Comparison of ENCODE assay signal across 35 cellular contexts in genomic region chr20:487655-488054, GRCh38.
"Had no signal": no experiment of that assay in that cellular context is flagged by ENCODE, and none has a peak within 500 bp of the region (broad histone marks: within the 10 kb centered on the region; RNA-seq: fewer than 3 reads in every experiment).

No MANE protein-coding gene starts in this region.

- H3K4me1 Mint-ChIP-seq: activated B cell treated with CpG ODN at 0.5 μM for 24 hours; activated T-helper 17 cell treated with anti-CD3 and anti-CD28 coated beads, Interleukin-2, amount 50 U/mL, for 72 hours; T-cell had no signal

- H3K27ac Mint-ChIP-seq: activated B cell treated with CpG ODN at 0.5 μM for 24 hours; activated CD4-positive, alpha-beta memory T cell treated with anti-CD3 and anti-CD28 coated beads for 36 hours; activated CD4-positive, alpha-beta T cell treated with anti-CD3 and anti-CD28 coated beads, Interleukin-2, amount 10 ng/mL, durations not matched to agents 24 days and 14 days; activated naive CD4-positive, alpha-beta T cell treated with anti-CD3 and anti-CD28 coated beads for 36 hours; activated naive CD8-positive, alpha-beta T cell treated with anti-CD3 and anti-CD28 coated beads for 36 hours; activated T-cell treated with anti-CD3 and anti-CD28 coated beads, Interleukin-2, amount 50 U/mL, for 72 hours; activated T-helper 1 cell treated with anti-CD3 and anti-CD28 coated beads, Interleukin-12 subunit alpha, Interleukin-12 subunit beta, Interleukin-2, Interleukin-4 antibody, amounts not matched to agents 30 ng/mL and 10 ng/mL and 1 ng/mL, durations not matched to agents 14 hours and 24 hours and 36 hours; activated T-helper 17 cell treated with anti-CD3 and anti-CD28 coated beads, Interleukin-2, amount 50 U/mL, for 72 hours; T-cell; T-helper 2 cell treated with Interferon-gamma antibody and Interleukin-4, amounts not matched to agents 5 μg/mL and 100 μg/mL, for 36 hours had no signal

- H3K27me3 Mint-ChIP-seq: activated B cell treated with CpG ODN at 0.5 μM for 24 hours; activated CD4-positive, alpha-beta memory T cell treated with anti-CD3 and anti-CD28 coated beads for 36 hours; activated CD4-positive, alpha-beta T cell treated with anti-CD3 and anti-CD28 coated beads, Interleukin-2, amount 10 ng/mL, durations not matched to agents 24 days and 14 days; activated CD8-positive, alpha-beta T cell treated with anti-CD3 and anti-CD28 coated beads for 36 hours; activated naive CD8-positive, alpha-beta T cell treated with anti-CD3 and anti-CD28 coated beads for 36 hours; activated T-helper 17 cell treated with anti-CD3 and anti-CD28 coated beads, Interleukin-2, amount 50 U/mL, for 72 hours; T-cell had no signal

- H3K4me1 ChIP-seq: adrenal gland, breast epithelium had no signal

- ATAC-seq: activated CD8-positive, alpha-beta T cell treated with anti-CD3 and anti-CD28 coated beads for 36 hours; activated naive CD4-positive, alpha-beta T cell treated with anti-CD3 and anti-CD28 coated beads, Interleukin-2, amount 50 U/mL, for 72 hours; activated T-cell treated with anti-CD3 and anti-CD28 coated beads, Interleukin-2, amount 50 U/mL, for 4 hours; activated T-cell treated with anti-CD3 and anti-CD28 coated beads, Interleukin-2, amount 50 U/mL, for 72 hours; activated T-helper 17 cell treated with anti-CD3 and anti-CD28 coated beads, Interleukin-2, amount 50 U/mL, for 72 hours; body of pancreas; T-cell had no signal

- H3K4me3 Mint-ChIP-seq: activated B cell treated with CpG ODN at 0.5 μM for 24 hours; activated CD4-positive, alpha-beta memory T cell treated with anti-CD3 and anti-CD28 coated beads for 36 hours; activated CD4-positive, alpha-beta T cell treated with anti-CD3 and anti-CD28 coated beads, Interleukin-2, amount 10 ng/mL, durations not matched to agents 24 days and 14 days; activated CD8-positive, alpha-beta T cell treated with anti-CD3 and anti-CD28 coated beads for 36 hours; activated naive CD4-positive, alpha-beta T cell treated with anti-CD3 and anti-CD28 coated beads for 36 hours; activated naive CD8-positive, alpha-beta T cell treated with anti-CD3 and anti-CD28 coated beads for 36 hours; activated T-cell treated with anti-CD3 and anti-CD28 coated beads, Interleukin-2, amount 50 U/mL, for 4 hours; activated T-cell treated with anti-CD3 and anti-CD28 coated beads, Interleukin-2, amount 50 U/mL, for 72 hours; activated T-helper 1 cell treated with anti-CD3 and anti-CD28 coated beads, Interleukin-12 subunit alpha, Interleukin-12 subunit beta, Interleukin-2, Interleukin-4 antibody, amounts not matched to agents 30 ng/mL and 10 ng/mL and 1 ng/mL, durations not matched to agents 14 hours and 24 hours and 36 hours; activated T-helper 17 cell treated with anti-CD3 and anti-CD28 coated beads, Interleukin-2, amount 50 U/mL, for 72 hours; T-cell; T-helper 2 cell treated with Interferon-gamma antibody and Interleukin-4, amounts not matched to agents 5 μg/mL and 100 μg/mL, for 36 hours had no signal

- H3K36me3 Mint-ChIP-seq: activated naive CD4-positive, alpha-beta T cell treated with anti-CD3 and anti-CD28 coated beads, Interleukin-2, amount 50 U/mL, for 72 hours had no signal

- H3K4me3 ChIP-seq: adrenal gland, body of pancreas, breast epithelium had no signal

- FAIRE-seq: astrocyte, TTC549 had no signal

- H3K27me3 ChIP-seq: adrenal gland, body of pancreas, brain microvascular endothelial cell, breast epithelium had no signal

- H3K9me3 ChIP-seq: adrenal gland, body of pancreas, breast epithelium had no signal

- H3K27ac ChIP-seq: adrenal gland, body of pancreas, brain microvascular endothelial cell, breast epithelium, VCaP had no signal

- DNase-seq: activated B cell treated with CpG ODN at 0.5 μM for 24 hours; activated CD4-positive, alpha-beta memory T cell treated with anti-CD3 and anti-CD28 coated beads for 36 hours; activated CD4-positive, alpha-beta T cell treated with anti-CD3 and anti-CD28 coated beads for 4 hours; activated CD4-positive, alpha-beta T cell treated with anti-CD3 and anti-CD28 coated beads, Interleukin-2, amount 10 ng/mL, durations not matched to agents 24 days and 14 days; activated CD4-positive, alpha-beta T cell treated with anti-CD3 and anti-CD28 coated beads, Interleukin-2, amount 50 U/mL, for 1 hour; activated CD4-positive, alpha-beta T cell treated with anti-CD3 and anti-CD28 coated beads, Interleukin-2, amount 50 U/mL, for 4 hours; activated CD4-positive, CD25-positive, alpha-beta regulatory T cell treated with anti-CD3 and anti-CD28 coated beads, Interleukin-2, amount 50 U/mL, for 72 hours; activated CD8-positive, alpha-beta memory T cell treated with anti-CD3 and anti-CD28 coated beads, Interleukin-2, amount 50 U/mL, for 4 hours; activated CD8-positive, alpha-beta T cell treated with anti-CD3 and anti-CD28 coated beads for 36 hours; activated effector memory CD4-positive, alpha-beta T cell treated with anti-CD3 and anti-CD28 coated beads, Interleukin-2, amount 50 U/mL, for 16 hours; activated gamma-delta T cell treated with Interleukin-2 at 50 U/mL for 16 hours; activated naive CD4-positive, alpha-beta T cell; activated naive CD4-positive, alpha-beta T cell treated with anti-CD3 and anti-CD28 coated beads for 36 hours; activated naive CD4-positive, alpha-beta T cell treated with anti-CD3 and anti-CD28 coated beads, Interleukin-2, amount 50 U/mL, for 16 hours; activated naive CD8-positive, alpha-beta T cell treated with anti-CD3 and anti-CD28 coated beads for 36 hours; activated T-cell treated with anti-CD3 and anti-CD28 coated beads for 4 hours; activated T-cell treated with anti-CD3 and anti-CD28 coated beads, Interleukin-2, amount 50 U/mL, for 4 hours; activated T-cell treated with anti-CD3 and anti-CD28 coated beads, Interleukin-2, amount 50 U/mL, for 72 hours; adrenal gland; amniotic stem cell; aorta; body of pancreas; brain microvascular endothelial cell; central memory CD4-positive, alpha-beta T cell; T-cell; T-helper 2 cell; T-helper 9 cell had no signal
